1 cellular context compared by ENCODE assay signal in the genomic region with DNA sequence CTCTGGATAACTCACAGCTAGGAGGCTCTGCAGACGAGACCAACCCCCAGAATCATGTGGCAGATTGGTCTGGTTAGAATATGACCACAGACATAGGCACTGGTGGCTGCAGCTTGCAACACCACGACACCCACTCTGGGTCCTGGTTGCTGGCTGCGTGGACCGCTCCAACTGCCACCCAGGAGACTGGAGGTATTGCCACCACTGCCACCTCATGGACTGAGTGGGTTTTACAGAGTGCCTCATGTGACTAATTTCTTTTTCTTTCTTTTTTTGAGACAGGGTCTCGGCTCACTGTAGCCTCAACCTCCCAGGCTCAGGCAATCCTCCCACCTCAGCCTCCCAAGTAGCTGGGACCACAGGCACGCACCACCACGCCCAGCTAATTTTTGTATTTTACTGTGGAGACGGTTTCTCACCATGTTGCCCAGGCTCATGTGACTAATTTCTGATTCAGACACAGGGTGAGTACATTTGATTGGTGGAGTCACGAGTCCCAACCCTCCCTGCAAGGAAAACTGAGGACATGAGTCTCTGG.
TF ChIP-seq lines count a peak whose summit lies in the region.

No MANE protein-coding gene starts in this region.

TF ChIP-seq in K562, 482 proteins besides CTCF, POLR2A, EP300 and RAD21 (continued from another document and continues in another):
- TF ChIP-seq PRDM10 (IDR thresholded peaks at IDR 0.05; ENCODE audit: partially characterized antibody) (peak; percentile 59), POLR3A (IDR thresholded peaks at IDR 0.05; ENCODE audit: borderline replicate concordance, extremely low read depth, insufficient read depth, insufficient read length) (no peak), TAF1 (IDR thresholded peaks at IDR 0.05; ENCODE audit: control insufficient read depth, extremely low read depth, insufficient read depth, low read length, severe bottlenecking) (no peak), ZNF77 (CRISPR knock-in tag; IDR thresholded peaks at IDR 0.05) (no peak), JUND (IDR thresholded peaks at IDR 0.05; ENCODE audit: borderline replicate concordance, low read depth, low read length) (no peak), JUND (tag; IDR thresholded peaks at IDR 0.05; ENCODE audit: borderline replicate concordance, low read depth, low read length) (peak; percentile 35; the same call in 1 of the 3 replicates), POLR2AphosphoS2 (IDR thresholded peaks at IDR 0.05; ENCODE audit: low read length) (no peak), MAZ (CRISPR knock-in tag; conservative IDR thresholded peaks at IDR 0.05 in 1 of 2, IDR thresholded peaks at IDR 0.05 in 1 of 2) (peak in 1 of 2 experiments; percentile 29; a peak in 2 of 4 replicates), PTTG1 (tag; IDR thresholded peaks at IDR 0.05; ENCODE audit: low read depth) (no peak), THRAP3 (IDR thresholded peaks at IDR 0.05; ENCODE audit: borderline replicate concordance) (no peak), NRF1 (conservative IDR thresholded peaks at IDR 0.05 in 1 of 2, IDR thresholded peaks at IDR 0.05 in 1 of 2) (no peak), ZNF347 (CRISPR knock-in tag; IDR thresholded peaks at IDR 0.05; ENCODE audit: low read depth) (no peak), MYNN (IDR thresholded peaks at IDR 0.05) (no peak), MYNN (CRISPR knock-in tag; IDR thresholded peaks at IDR 0.05) (no peak), HSF4 (CRISPR knock-in tag; IDR thresholded peaks at IDR 0.05; ENCODE audit: borderline replicate concordance) (no peak), ZHX1 (conservative IDR thresholded peaks at IDR 0.05; ENCODE audit: low read length) (no peak), ZSCAN29 (IDR thresholded peaks at IDR 0.05) (peak; percentile 80), GABPA (tag; conservative IDR thresholded peaks at IDR 0.05; ENCODE audit: low read depth) (no peak), MYC (IDR thresholded peaks at IDR 0.05; ENCODE audit: low read depth, low read length) (0 out of 2 replicates have a peak, but pooled peaks have one; percentile 41), MYC (CRISPR knock-in tag; IDR thresholded peaks at IDR 0.05; ENCODE audit: borderline replicate concordance, low read depth) (no peak), CEBPB (tag; IDR thresholded peaks at IDR 0.05) (peak; percentile 33; the same call in 1 of the 2 replicates), XRCC5 (IDR thresholded peaks at IDR 0.05; ENCODE audit: low read depth, low read length) (no peak), TRIM24 (IDR thresholded peaks at IDR 0.05) (no peak), HNRNPH1 (optimal IDR thresholded peaks at IDR 0.05; ENCODE audit: low read depth, low read length) (no peak), IRF2 (CRISPR knock-in tag; IDR thresholded peaks at IDR 0.05) (no peak), RAD51 (IDR thresholded peaks at IDR 0.05; ENCODE audit: borderline replicate concordance, low read depth) (peak; percentile 48; the same call in 1 of the 2 replicates), CCAR2 (IDR thresholded peaks at IDR 0.05; ENCODE audit: low read depth, low read length) (no peak), ZNF764 (CRISPR knock-in tag; IDR thresholded peaks at IDR 0.05; ENCODE audit: low read depth) (peak; percentile 75; the same call in 1 of the 2 replicates), SMC3 (conservative IDR thresholded peaks at IDR 0.05; ENCODE audit: insufficient read depth, low read depth, low read length) (peak; percentile 45; the same call in 1 of the 2 replicates), CBFA2T2 (conservative IDR thresholded peaks at IDR 0.05) (peak; percentile 12; the same call in 1 of the 2 replicates), RCOR1 (IDR thresholded peaks at IDR 0.05; ENCODE audit: borderline replicate concordance in 1 of 2, low read depth in 2 of 2, low read length in 2 of 2) (0 out of 4 replicates have a peak, but pooled peaks of 1 of the 2 experiments have one; percentile 21), ZNF407 (IDR thresholded peaks at IDR 0.05; ENCODE audit: low read depth) (no peak), ZNF589 (CRISPR knock-in tag; IDR thresholded peaks at IDR 0.05; ENCODE audit: low read depth) (no peak; the same call in 1 of the 2 replicates)
- TF ChIP-seq, protein P1, sequence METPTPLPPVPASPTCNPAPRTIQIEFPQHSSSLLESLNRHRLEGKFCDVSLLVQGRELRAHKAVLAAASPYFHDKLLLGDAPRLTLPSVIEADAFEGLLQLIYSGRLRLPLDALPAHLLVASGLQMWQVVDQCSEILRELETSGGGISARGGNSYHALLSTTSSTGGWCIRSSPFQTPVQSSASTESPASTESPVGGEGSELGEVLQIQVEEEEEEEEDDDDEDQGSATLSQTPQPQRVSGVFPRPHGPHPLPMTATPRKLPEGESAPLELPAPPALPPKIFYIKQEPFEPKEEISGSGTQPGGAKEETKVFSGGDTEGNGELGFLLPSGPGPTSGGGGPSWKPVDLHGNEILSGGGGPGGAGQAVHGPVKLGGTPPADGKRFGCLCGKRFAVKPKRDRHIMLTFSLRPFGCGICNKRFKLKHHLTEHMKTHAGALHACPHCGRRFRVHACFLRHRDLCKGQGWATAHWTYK (CRISPR knock-in tag; IDR thresholded peaks at IDR 0.05) = peak; percentile 58; the same call in 1 of the 2 replicates
- TF ChIP-seq, protein P2, sequence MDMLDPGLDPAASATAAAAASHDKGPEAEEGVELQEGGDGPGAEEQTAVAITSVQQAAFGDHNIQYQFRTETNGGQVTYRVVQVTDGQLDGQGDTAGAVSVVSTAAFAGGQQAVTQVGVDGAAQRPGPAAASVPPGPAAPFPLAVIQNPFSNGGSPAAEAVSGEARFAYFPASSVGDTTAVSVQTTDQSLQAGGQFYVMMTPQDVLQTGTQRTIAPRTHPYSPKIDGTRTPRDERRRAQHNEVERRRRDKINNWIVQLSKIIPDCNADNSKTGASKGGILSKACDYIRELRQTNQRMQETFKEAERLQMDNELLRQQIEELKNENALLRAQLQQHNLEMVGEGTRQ (CRISPR knock-in tag; IDR thresholded peaks at IDR 0.05) = peak; percentile 50; the same call in 1 of the 2 replicates
- TF ChIP-seq, protein P3, sequence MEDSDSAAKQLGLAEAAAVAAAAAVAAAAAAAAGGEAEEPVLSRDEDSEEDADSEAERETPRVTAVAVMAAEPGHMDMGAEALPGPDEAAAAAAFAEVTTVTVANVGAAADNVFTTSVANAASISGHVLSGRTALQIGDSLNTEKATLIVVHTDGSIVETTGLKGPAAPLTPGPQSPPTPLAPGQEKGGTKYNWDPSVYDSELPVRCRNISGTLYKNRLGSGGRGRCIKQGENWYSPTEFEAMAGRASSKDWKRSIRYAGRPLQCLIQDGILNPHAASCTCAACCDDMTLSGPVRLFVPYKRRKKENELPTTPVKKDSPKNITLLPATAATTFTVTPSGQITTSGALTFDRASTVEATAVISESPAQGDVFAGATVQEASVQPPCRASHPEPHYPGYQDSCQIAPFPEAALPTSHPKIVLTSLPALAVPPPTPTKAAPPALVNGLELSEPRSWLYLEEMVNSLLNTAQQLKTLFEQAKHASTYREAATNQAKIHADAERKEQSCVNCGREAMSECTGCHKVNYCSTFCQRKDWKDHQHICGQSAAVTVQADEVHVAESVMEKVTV (CRISPR knock-in tag; IDR thresholded peaks at IDR 0.05) = peak; percentile 63
- TF ChIP-seq, protein P4, sequence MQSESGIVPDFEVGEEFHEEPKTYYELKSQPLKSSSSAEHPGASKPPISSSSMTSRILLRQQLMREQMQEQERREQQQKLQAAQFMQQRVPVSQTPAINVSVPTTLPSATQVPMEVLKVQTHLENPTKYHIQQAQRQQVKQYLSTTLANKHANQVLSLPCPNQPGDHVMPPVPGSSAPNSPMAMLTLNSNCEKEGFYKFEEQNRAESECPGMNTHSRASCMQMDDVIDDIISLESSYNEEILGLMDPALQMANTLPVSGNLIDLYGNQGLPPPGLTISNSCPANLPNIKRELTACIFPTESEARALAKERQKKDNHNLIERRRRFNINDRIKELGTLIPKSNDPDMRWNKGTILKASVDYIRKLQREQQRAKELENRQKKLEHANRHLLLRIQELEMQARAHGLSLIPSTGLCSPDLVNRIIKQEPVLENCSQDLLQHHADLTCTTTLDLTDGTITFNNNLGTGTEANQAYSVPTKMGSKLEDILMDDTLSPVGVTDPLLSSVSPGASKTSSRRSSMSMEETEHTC (IDR thresholded peaks at IDR 0.05) = peak; percentile 76
